Comparison of ENCODE assay signal across 23 cellular contexts in genomic region chr3:11245276-11245675, GRCh38.
"Had no signal": no experiment of that assay in that cellular context is flagged by ENCODE, and none has a peak within 500 bp of the region (broad histone marks: within the 10 kb centered on the region; RNA-seq: fewer than 3 reads in every experiment).

No MANE protein-coding gene starts in this region.

- H3K27ac Mint-ChIP-seq: memory B cell; mesothelial cell of epicardium; natural killer cell; stimulated activated naive B cell treated with anti-CD40 and anti-IgM and Interleukin-4, amounts not matched to agents 10 μg/mL and 1 μg/mL and 100 μg/mL, for 72 hours; stimulated activated naive CD8-positive, alpha-beta T cell treated with anti-CD3 and anti-CD28 coated beads, Interleukin-15, amount 100 ng/mL, for 72 hours had no signal

- DNase-seq: effector memory CD4-positive, alpha-beta T cell; gastrocnemius medialis; heart right ventricle; kidney; left cardiac atrium; left ventricle myocardium inferior; lower lobe of right lung; natural killer cell; posterior cingulate gyrus; spleen; stimulated activated CD4-positive, alpha-beta T cell treated with anti-CD3 and anti-CD28 coated beads, Interleukin-15, amount 100 ng/mL, for 24 hours; stimulated activated CD4-positive, alpha-beta T cell treated with anti-CD3 and anti-CD28 coated beads, Interleukin-1b, Interleukin-23, amount 100 ng/mL, for 48 hours; stimulated activated CD4-positive, alpha-beta T cell treated with anti-CD3 and anti-CD28 coated beads, Interleukin-4, amount 100 ng/mL, for 24 hours; stimulated activated naive B cell treated with anti-CD40 and anti-IgM and Interleukin-4, amounts not matched to agents 10 μg/mL and 1 μg/mL and 100 μg/mL, for 72 hours; stimulated activated naive CD8-positive, alpha-beta T cell treated with anti-CD3 and anti-CD28 coated beads, Interleukin-15, amount 100 ng/mL, for 72 hours; testis; upper lobe of right lung had no signal

- H3K4me3 ChIP-seq: esophagus muscularis mucosa, gastrocnemius medialis, heart right ventricle, left ventricle myocardium inferior, lower lobe of right lung, spleen, testis, tibial nerve, upper lobe of right lung, vagina had no signal

- H3K4me1 Mint-ChIP-seq: memory B cell, natural killer cell, neural crest cell had no signal

- H3K9me3 ChIP-seq: esophagus muscularis mucosa, gastrocnemius medialis, heart right ventricle, left ventricle myocardium inferior, lower lobe of right lung, spleen, testis, tibial nerve, upper lobe of right lung, vagina had no signal

- H3K36me3 ChIP-seq: esophagus muscularis mucosa, gastrocnemius medialis, heart right ventricle, left ventricle myocardium inferior, lower lobe of right lung, spleen, upper lobe of right lung, vagina had no signal

- H3K4me3 Mint-ChIP-seq: memory B cell; mesothelial cell of epicardium; natural killer cell; neural crest cell; stimulated activated naive B cell treated with anti-CD40 and anti-IgM and Interleukin-4, amounts not matched to agents 10 μg/mL and 1 μg/mL and 100 μg/mL, for 72 hours; stimulated activated naive CD8-positive, alpha-beta T cell treated with anti-CD3 and anti-CD28 coated beads, Interleukin-15, amount 100 ng/mL, for 72 hours had no signal

- ATAC-seq: gastrocnemius medialis; heart right ventricle; left cardiac atrium; stimulated activated naive B cell treated with anti-CD40 and anti-IgM and Interleukin-4, amounts not matched to agents 10 μg/mL and 1 μg/mL and 100 μg/mL, for 72 hours; upper lobe of right lung had no signal

- H3K27me3 ChIP-seq: esophagus muscularis mucosa, gastrocnemius medialis, spleen, testis, tibial nerve, upper lobe of right lung, vagina had no signal

- H3K27ac ChIP-seq: esophagus muscularis mucosa, gastrocnemius medialis, heart right ventricle, left ventricle myocardium inferior, lower lobe of right lung, spleen, testis, tibial nerve, upper lobe of right lung, vagina had no signal

- H3K36me3 Mint-ChIP-seq: memory B cell, mesothelial cell of epicardium, natural killer cell had no signal

- H3K4me1 ChIP-seq: esophagus muscularis mucosa, gastrocnemius medialis, heart right ventricle, left ventricle myocardium inferior, lower lobe of right lung, spleen, testis, upper lobe of right lung, vagina had no signal

- H3K9me3 Mint-ChIP-seq: memory B cell; natural killer cell; neural crest cell; stimulated activated naive B cell treated with anti-CD40 and anti-IgM and Interleukin-4, amounts not matched to agents 10 μg/mL and 1 μg/mL and 100 μg/mL, for 72 hours; stimulated activated naive CD8-positive, alpha-beta T cell treated with anti-CD3 and anti-CD28 coated beads, Interleukin-15, amount 100 ng/mL, for 72 hours had no signal

- H3K27me3 Mint-ChIP-seq: stimulated activated naive CD8-positive, alpha-beta T cell treated with anti-CD3 and anti-CD28 coated beads, Interleukin-15, amount 100 ng/mL, for 72 hours had no signal
